ENCODE assay signal across 8 cellular contexts in genomic region chr12:117844114-117844513, GRCh38.
"Had no signal": no experiment of that assay in that cellular context is flagged by ENCODE, and none has a peak within 500 bp of the region (broad histone marks: within the 10 kb centered on the region; RNA-seq: fewer than 3 reads in every experiment).

No MANE protein-coding gene starts in this region.

- DNase-seq: GOT3, H7, HFFc6, IMR-90 had no signal

- H3K9me3 ChIP-seq: HAP-1 had no signal

- ATAC-seq: HCT116, K562 had no signal

- H3K4me3 ChIP-seq: HAP-1, K562 had no signal

- H3K4me3 Mint-ChIP-seq: HFFc6 had no signal

- H3K27ac Mint-ChIP-seq: HFFc6 had no signal

- H3K27ac ChIP-seq: HL-60 had no signal

- H3K4me1 ChIP-seq: HAP-1 had no signal

- H3K36me3 ChIP-seq: HAP-1 had no signal
